17 cellular contexts compared by ENCODE assay signal in genomic region chr18:31268985-31269406, GRCh38. TPM values are rescaled to one million over a fixed set of nuclear protein-coding genes. Genes with fewer than 3 reads are reported as not detected.
DNase-seq lines count a peak whose midpoint lies in the region; ATAC-seq, FAIRE-seq and TF ChIP-seq lines count a peak whose summit lies in the region.
"Had no signal": no experiment of that assay in that cellular context is flagged by ENCODE, and none has a peak within 500 bp of the region (broad histone marks: within the 10 kb centered on the region; RNA-seq: fewer than 3 reads in every experiment).

No MANE protein-coding gene starts in this region.

- H3K4me1 ChIP-seq in astrocyte (ENCODE audit: insufficient read depth, low read length): peaks cover 3% of the 10 kb centered on the region
- H3K4me1 ChIP-seq: gastrocnemius medialis, psoas muscle, tibial nerve had no signal

- peak overlapping the region; percentile 51 for H3K27ac Mint-ChIP-seq in astrocyte (ENCODE audit: unreplicated experiment)
- H3K27ac Mint-ChIP-seq in activated CD8-positive, alpha-beta memory T cell treated with anti-CD3 and anti-CD28 coated beads, Interleukin-2, amount 10 ng/mL, durations not matched to agents 7 days and 5 days: no peak overlapping the region
- H3K27ac Mint-ChIP-seq: activated CD4-positive, alpha-beta T cell treated with anti-CD3 and anti-CD28 coated beads for 36 hours had no signal

- peaks cover 15% of the 10 kb centered on the region for H3K4me1 Mint-ChIP-seq in astrocyte (ENCODE audit: low read depth, unreplicated experiment)
- H3K4me1 Mint-ChIP-seq in activated CD8-positive, alpha-beta memory T cell treated with anti-CD3 and anti-CD28 coated beads, Interleukin-2, amount 10 ng/mL, durations not matched to agents 7 days and 5 days: no peaks in the 10 kb centered on the region
- H3K4me1 Mint-ChIP-seq: central memory CD8-positive, alpha-beta T cell had no signal

- no peak overlapping the region for H3K27ac ChIP-seq in astrocyte (ENCODE audit: low read depth, low read length)
- H3K27ac ChIP-seq: gastrocnemius medialis, psoas muscle, tibial nerve had no signal

- H3K27me3 Mint-ChIP-seq in astrocyte (ENCODE audit: low read depth, unreplicated experiment): no peaks in the 10 kb centered on the region
- H3K27me3 Mint-ChIP-seq in activated CD8-positive, alpha-beta memory T cell treated with anti-CD3 and anti-CD28 coated beads, Interleukin-2, amount 10 ng/mL, durations not matched to agents 7 days and 5 days: no peaks in the 10 kb centered on the region
- H3K27me3 Mint-ChIP-seq: activated CD4-positive, alpha-beta T cell treated with anti-CD3 and anti-CD28 coated beads for 36 hours; central memory CD8-positive, alpha-beta T cell had no signal

- H3K9me3 Mint-ChIP-seq in astrocyte (ENCODE audit: unreplicated experiment): no peaks in the 10 kb centered on the region
- H3K9me3 Mint-ChIP-seq in activated CD8-positive, alpha-beta memory T cell treated with anti-CD3 and anti-CD28 coated beads, Interleukin-2, amount 10 ng/mL, durations not matched to agents 7 days and 5 days (ENCODE audit: low read depth): peaks cover 4% of the 10 kb centered on the region

- no peak for FAIRE-seq in astrocyte (lab: Jason Lieb, UNC)

- H2AFZ ChIP-seq in astrocyte (ENCODE audit: low read depth, low read length): no peak overlapping the region

- H3K36me3 Mint-ChIP-seq in astrocyte (ENCODE audit: low read depth, unreplicated experiment): no peaks in the 10 kb centered on the region
- no peaks in the 10 kb centered on the region for H3K36me3 Mint-ChIP-seq in activated CD8-positive, alpha-beta memory T cell treated with anti-CD3 and anti-CD28 coated beads, Interleukin-2, amount 10 ng/mL, durations not matched to agents 7 days and 5 days

- no peak overlapping the region for H3K9ac ChIP-seq in astrocyte (ENCODE audit: low read length)
- H3K9ac ChIP-seq: SK-N-SH had no signal

- H3K27me3 ChIP-seq in astrocyte (ENCODE audit: insufficient read depth, low read length): no peaks in the 10 kb centered on the region
- H3K27me3 ChIP-seq: gastrocnemius medialis, tibial nerve had no signal

- CTCF ChIA-PET in activated CD8-positive, alpha-beta memory T cell treated with anti-CD3 and anti-CD28 coated beads, Interleukin-2, amount 10 ng/mL, durations not matched to agents 7 days and 5 days (lab: Charles Lee): no interaction called here

- TF ChIP-seq CTCF in astrocyte (IDR thresholded peaks at IDR 0.05; ENCODE audit: insufficient read depth, low read depth, low read length): no peak

- no peak overlapping the region for H3K4me3 Mint-ChIP-seq in astrocyte (ENCODE audit: unreplicated experiment)
- no peak overlapping the region for H3K4me3 Mint-ChIP-seq in activated CD8-positive, alpha-beta memory T cell treated with anti-CD3 and anti-CD28 coated beads, Interleukin-2, amount 10 ng/mL, durations not matched to agents 7 days and 5 days
- H3K4me3 Mint-ChIP-seq: activated CD4-positive, alpha-beta T cell treated with anti-CD3 and anti-CD28 coated beads for 36 hours; central memory CD8-positive, alpha-beta T cell had no signal

- H3K4me2 ChIP-seq in astrocyte (ENCODE audit: low read length): no peak overlapping the region
- H3K4me2 ChIP-seq: SK-N-SH had no signal

- peak; percentile 26 for DNase-seq in astrocyte (ENCODE audit: low read depth)
- DNase-seq in left lobe of liver (ENCODE audit: low spot score): no peak
- no peak for DNase-seq in AML-193 (lab: John Stamatoyannopoulos, UW)
- no peak for DNase-seq in SKM-1 treated with dmso at 0.1 percent for 144 hours (lab: John Stamatoyannopoulos, UW; ENCODE audit: unreplicated experiment)
- no peak for DNase-seq in activated CD8-positive, alpha-beta memory T cell treated with anti-CD3 and anti-CD28 coated beads, Interleukin-2, amount 10 ng/mL, durations not matched to agents 7 days and 5 days
- DNase-seq: activated CD4-positive, alpha-beta T cell treated with anti-CD3 and anti-CD28 coated beads for 36 hours; gastrocnemius medialis; IMR-90; mesendoderm; NCI-H524 treated with DMSO at 0.1 percent for 48 hours; psoas muscle; SK-N-SH had no signal

- H4K20me1 ChIP-seq in astrocyte (ENCODE audit: insufficient read depth, low read length): no peaks in the 10 kb centered on the region

- no peaks in the 10 kb centered on the region for H3K36me3 ChIP-seq in astrocyte (ENCODE audit: insufficient read depth, low read length)
- H3K36me3 ChIP-seq: gastrocnemius medialis, tibial nerve had no signal

- no peak overlapping the region for H3K4me3 ChIP-seq in astrocyte (ENCODE audit: insufficient read depth, low read depth, low read length)
- H3K4me3 ChIP-seq: gastrocnemius medialis, psoas muscle, tibial nerve had no signal

- ATAC-seq in GM18498 (IDR thresholded peaks at IDR 0.05; ENCODE audit: unreplicated experiment): peak; percentile 63
- peak; percentile 44 for ATAC-seq in HG03135 (IDR thresholded peaks at IDR 0.05; ENCODE audit: unreplicated experiment)
- ATAC-seq in left lobe of liver: peak; percentile 74
- ATAC-seq in SK-N-SH treated with all-trans-retinoic acid at 6 μM for 48 hours: no peak
- no peak for ATAC-seq in activated CD8-positive, alpha-beta memory T cell treated with anti-CD3 and anti-CD28 coated beads, Interleukin-2, amount 10 ng/mL, durations not matched to agents 7 days and 5 days
- ATAC-seq: activated CD4-positive, alpha-beta T cell treated with anti-CD3 and anti-CD28 coated beads for 36 hours; gastrocnemius medialis; psoas muscle had no signal

- no peaks in the 10 kb centered on the region for H3K79me2 ChIP-seq in astrocyte (ENCODE audit: insufficient read depth, low read length)

- no peaks in the 10 kb centered on the region for H3K9me3 ChIP-seq in astrocyte (ENCODE audit: insufficient read depth, low read depth, low read length)
- H3K9me3 ChIP-seq: gastrocnemius medialis, psoas muscle, SK-N-SH, tibial nerve had no signal

TF ChIP-seq in SK-N-SH treated with all-trans-retinoic acid at 6 μM for 48 hours, 23 proteins besides CTCF, POLR2A, EP300 and RAD21:
- no peak for TF ChIP-seq ZC3H10 (CRISPR knock-in tag; IDR thresholded peaks at IDR 0.05)
- no peak for TF ChIP-seq OSR1 (CRISPR knock-in tag; IDR thresholded peaks at IDR 0.05)
- TF ChIP-seq POU6F1 (CRISPR knock-in tag; IDR thresholded peaks at IDR 0.05; ENCODE audit: borderline replicate concordance, low read depth): no peak
- no peak for TF ChIP-seq TOX (CRISPR knock-in tag; IDR thresholded peaks at IDR 0.05; ENCODE audit: borderline replicate concordance)
- TF ChIP-seq TCF4 (CRISPR knock-in tag; IDR thresholded peaks at IDR 0.05; ENCODE audit: borderline replicate concordance): no peak
- TF ChIP-seq GLIS3 (CRISPR knock-in tag; IDR thresholded peaks at IDR 0.05): no peak
- TF ChIP-seq ZNF70 (CRISPR knock-in tag; IDR thresholded peaks at IDR 0.05): no peak
- TF ChIP-seq CSDC2 (CRISPR knock-in tag; IDR thresholded peaks at IDR 0.05): no peak
- TF ChIP-seq ESRRG (CRISPR knock-in tag; IDR thresholded peaks at IDR 0.05): no peak
- no peak for TF ChIP-seq ARNTL (CRISPR knock-in tag; IDR thresholded peaks at IDR 0.05; ENCODE audit: borderline replicate concordance, low read depth)
- TF ChIP-seq ZNF565 (CRISPR knock-in tag; conservative IDR thresholded peaks at IDR 0.05; ENCODE audit: low read depth): no peak
- no peak for TF ChIP-seq ZNF8 (CRISPR knock-in tag; IDR thresholded peaks at IDR 0.05)
- no peak for TF ChIP-seq ZFP30 (CRISPR knock-in tag; IDR thresholded peaks at IDR 0.05)
- no peak for TF ChIP-seq ZFP3 (CRISPR knock-in tag; IDR thresholded peaks at IDR 0.05)
- no peak for TF ChIP-seq RARB (CRISPR knock-in tag; IDR thresholded peaks at IDR 0.05)
- TF ChIP-seq SNAI2 (CRISPR knock-in tag; IDR thresholded peaks at IDR 0.05): no peak
- no peak for TF ChIP-seq CSRNP3 (CRISPR knock-in tag; IDR thresholded peaks at IDR 0.05)

RNA-seq across cellular contexts. Expression of gene DSG1, which starts 49.0 kb away (rescaled TPM):
- total RNA-seq in astrocyte (0.05 TPM in 1 of 2 replicates, not detected in the other), left lobe of liver (2.5 TPM)
- total RNA-seq in activated CD8-positive, alpha-beta memory T cell treated with anti-CD3 and anti-CD28 coated beads, Interleukin-2, amount 10 ng/mL, durations not matched to agents 7 days and 5 days: not detected
- total RNA-seq: activated CD4-positive, alpha-beta T cell treated with anti-CD3 and anti-CD28 coated beads for 36 hours; gastrocnemius medialis; IMR-90; psoas muscle; tibial nerve had no signal

Comparison
In these comparisons a context has a peak if more than half of its experiments do, and no peak if none do; other contexts are left out.
1. ATAC-seq: peak in GM18498 (single experiment), HG03135 (single experiment) and left lobe of liver (single experiment); none in SK-N-SH treated with all-trans-retinoic acid at 6 μM for 48 hours (single experiment) and activated CD8-positive, alpha-beta memory T cell treated with anti-CD3 and anti-CD28 coated beads, Interleukin-2, amount 10 ng/mL, durations not matched to agents 7 days and 5 days (single experiment).